1 cellular context compared by ENCODE assay signal in the genomic region with DNA sequence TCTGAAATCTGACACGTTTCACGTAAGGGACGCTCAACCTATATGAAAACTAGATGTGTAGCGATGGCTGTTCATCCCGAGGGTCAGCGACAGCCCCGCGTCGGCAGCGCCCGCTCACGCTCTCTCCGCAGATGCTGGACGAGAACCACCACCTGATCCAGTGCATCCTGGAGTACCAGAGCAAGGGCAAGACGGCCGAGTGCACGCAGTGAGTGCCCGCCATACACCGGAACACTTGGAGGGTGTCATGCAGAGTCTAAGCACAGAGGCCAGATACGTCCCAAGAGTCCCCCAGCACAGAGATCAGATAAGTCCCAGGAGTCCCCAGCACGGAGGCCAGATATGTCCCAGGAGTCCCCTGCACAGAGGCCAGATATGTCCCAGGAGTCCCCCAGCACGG.
TF ChIP-seq lines count a peak whose summit lies in the region.

No MANE protein-coding gene starts in this region.

TF ChIP-seq in H1, 55 proteins besides CTCF, POLR2A, EP300 and RAD21:
- TF ChIP-seq SP4 (IDR thresholded peaks at IDR 0.05; ENCODE audit: low read length) = no peak
- TF ChIP-seq FOSL1 (IDR thresholded peaks at IDR 0.05; ENCODE audit: insufficient read depth, low read depth, low read length) = no peak
- TF ChIP-seq TAF1 (IDR thresholded peaks at IDR 0.05; ENCODE audit: low read depth, low read length) = no peak
- TF ChIP-seq KDM1A (IDR thresholded peaks at IDR 0.05; ENCODE audit: borderline replicate concordance, low read length) = no peak
- TF ChIP-seq SIN3A (conservative IDR thresholded peaks at IDR 0.05 in 1 of 2, IDR thresholded peaks at IDR 0.05 in 1 of 2; ENCODE audit: low read depth in 1 of 2, low read length in 2 of 2) = no peak
- no peak for TF ChIP-seq ATF2 (IDR thresholded peaks at IDR 0.05; ENCODE audit: low read length)
- TF ChIP-seq PHF8 (conservative IDR thresholded peaks at IDR 0.05; ENCODE audit: low read depth, low read length) = no peak
- TF ChIP-seq SP2 (IDR thresholded peaks at IDR 0.05; ENCODE audit: low read length) = no peak
- TF ChIP-seq POLR2AphosphoS5 (IDR thresholded peaks at IDR 0.05; ENCODE audit: low read depth, low read length) = no peak
- no peak for TF ChIP-seq SUZ12 (IDR thresholded peaks at IDR 0.05; ENCODE audit: low read length)
- no peak for TF ChIP-seq BCL11A (IDR thresholded peaks at IDR 0.05; ENCODE audit: low read depth in 2 of 2, low read length in 2 of 2)
- TF ChIP-seq CREB1 (IDR thresholded peaks at IDR 0.05) = no peak
- no peak for TF ChIP-seq ATF3 (IDR thresholded peaks at IDR 0.05; ENCODE audit: insufficient read depth, low read depth, low read length)
